ENCODE assay signal across 10 cellular contexts in the genomic region with DNA sequence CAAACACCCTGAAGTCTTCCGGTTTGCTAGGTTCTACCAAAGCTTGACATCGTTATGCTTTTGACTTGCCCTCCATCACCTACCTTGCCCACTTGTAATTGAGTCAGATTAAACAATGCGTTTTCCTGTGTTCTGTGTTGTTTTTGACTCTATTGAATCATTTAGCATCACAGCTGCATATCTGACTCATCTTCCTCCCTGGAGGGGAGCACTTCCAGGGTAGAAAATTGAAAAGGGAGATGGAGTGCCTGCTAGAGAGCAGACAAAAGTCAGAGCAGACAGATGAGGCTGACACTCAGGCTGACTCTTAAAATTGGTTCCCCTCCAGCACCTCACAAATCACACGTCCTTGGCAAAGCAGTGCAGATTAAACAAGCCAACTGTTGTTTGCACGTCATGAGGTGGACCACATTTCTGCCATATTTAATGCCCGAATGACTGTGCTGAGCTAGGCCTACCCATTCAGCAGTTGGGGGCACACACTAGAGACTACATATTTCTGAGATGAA. TPM values are rescaled to one million over a fixed set of nuclear protein-coding genes. Genes with fewer than 3 reads are reported as not detected.
A peak's percentile ranks its signal among the peaks of the same experiment; 100 is the strongest.
DNase-seq lines count a peak whose midpoint lies in the region; FAIRE-seq and TF ChIP-seq lines count a peak whose summit lies in the region.
"Had no signal": no experiment of that assay in that cellular context is flagged by ENCODE, and none has a peak within 500 bp of the region (broad histone marks: within the 10 kb centered on the region; RNA-seq: fewer than 3 reads in every experiment).

No MANE protein-coding gene starts in this region.

- intact Hi-C loops in testis (cut with DNase I; ENCODE audit: low total_unique reads), result no loop called here

- in situ Hi-C loops in SK-MEL-5 (cut with HindIII; ENCODE audit: low pct_unique_long_range_greater_than_20kb, low sequenced_read_pairs), result no loop called here

- TF ChIP-seq CTCF in foreskin fibroblast (IDR thresholded peaks at IDR 0.05; ENCODE audit: low read depth, low read length) (no peak), testis (IDR thresholded peaks at IDR 0.05) (no peak)

- H3K9ac ChIP-seq in skeletal muscle satellite cell (ENCODE audit: low read depth, low read length), result peak overlapping the region; percentile 73

- peaks cover 9% of the 10 kb centered on the region for H3K36me3 ChIP-seq in skeletal muscle satellite cell (ENCODE audit: insufficient read depth, low read length)
- H3K36me3 ChIP-seq in testis (ENCODE audit: low read depth, missing control alignments), result no peaks in the 10 kb centered on the region

- no peak overlapping the region for H3K27ac ChIP-seq in testis
- H3K27ac ChIP-seq: lower lobe of right lung, suprapubic skin had no signal

- H3K4me2 ChIP-seq in skeletal muscle satellite cell (ENCODE audit: low read length), result peak overlapping the region; percentile 71

- H3K4me3 ChIP-seq in foreskin fibroblast (ENCODE audit: low read depth in 1 of 2, low read length in 2 of 2), result no peak overlapping the region
- peak overlapping the region; percentile 50 for H3K4me3 ChIP-seq in skeletal muscle satellite cell (ENCODE audit: low read length)
- H3K4me3 ChIP-seq in testis, result no peak overlapping the region
- H3K4me3 ChIP-seq: lower lobe of right lung, suprapubic skin had no signal

- no peaks in the 10 kb centered on the region for H3K27me3 ChIP-seq in skeletal muscle satellite cell (ENCODE audit: control insufficient read depth, insufficient read depth, low read length)
- H3K27me3 ChIP-seq in testis, result no peaks in the 10 kb centered on the region
- H3K27me3 ChIP-seq: suprapubic skin had no signal

- FAIRE-seq in H54 (lab: Jason Lieb, UNC) (peak; percentile 97), frontal cortex (lab: Jason Lieb, UNC) (no peak)

- H3K9me3 ChIP-seq in skeletal muscle satellite cell (replicated peaks; ENCODE audit: low read length), result no peaks in the 10 kb centered on the region
- no peaks in the 10 kb centered on the region for H3K9me3 ChIP-seq in testis
- H3K9me3 ChIP-seq: lower lobe of right lung, suprapubic skin had no signal

- WGBS in testis, 2 donors, result 56 to 69% methylated on average over 6 of the region's 6 CpGs

- peaks cover 49% of the 10 kb centered on the region for H3K4me1 ChIP-seq in skeletal muscle satellite cell (ENCODE audit: control insufficient read depth, insufficient read depth, low read length)
- H3K4me1 ChIP-seq in testis, result no peaks in the 10 kb centered on the region

- DNase-seq in H54 (ENCODE audit: insufficient read length, low spot score) (peak; percentile 30), SK-MEL-5 (ENCODE audit: low read depth, low spot score) (peak; percentile 18), foreskin fibroblast (peak; percentile 86 to 96), testis (no peak), T-helper 9 cell (no peak), frontal cortex (ENCODE audit: low spot score in 2 of 2) (no peak)
- DNase-seq: lower lobe of right lung; stimulated activated CD4-positive, alpha-beta T cell treated with anti-CD3 and anti-CD28 coated beads, Interleukin-12 subunit alpha, Interleukin-12 subunit beta, amount 100 ng/mL, for 4 hours had no signal

- TF ChIP-seq POLR2A in H54 (IDR thresholded peaks at IDR 0.05; ENCODE audit: low read depth, low read length), result no peak
- TF ChIP-seq POLR2A in testis (IDR thresholded peaks at IDR 0.05), result no peak

RNA-seq across cellular contexts. Expression of gene MPP4, which starts 2.2 kb away (rescaled TPM):
- total RNA-seq in SK-MEL-5 (2014; rRNA removed; shearing (Covaris generic)), result 0.11 TPM in 1 of 2 replicates, not detected in the other
- not detected in 2 replicates for polyA plus RNA-seq in SK-MEL-5 (2015; cell fraction: cytosol; rRNA removed)
- 0.26 TPM in 1 of 2 replicates, not detected in the other for polyA plus RNA-seq in SK-MEL-5 (2015; cell fraction: nucleus; rRNA removed)
- total RNA-seq in skeletal muscle satellite cell (2012; rRNA removed), result 9.9 and 14.4 TPM in 2 replicates
- total RNA-seq in testis, result not detected
- polyA plus RNA-seq in testis (ENCODE audit: insufficient read depth, low read depth, low replicate concordance), result 0.28 TPM
- total RNA-seq in frontal cortex, result under 0.01 TPM
- total RNA-seq: suprapubic skin had no signal

RNA-seq across cellular contexts. Expression of gene TMEM237, which starts 52.9 kb away (rescaled TPM):
- total RNA-seq in SK-MEL-5 (2014; rRNA removed; shearing (Covaris generic)), result 21.3 and 25.0 TPM in 2 replicates
- polyA plus RNA-seq in SK-MEL-5 (2015; cell fraction: cytosol; rRNA removed), result 23.2 and 26.5 TPM in 2 replicates
- polyA plus RNA-seq in SK-MEL-5 (2015; cell fraction: nucleus; rRNA removed), result 22.7 and 37.4 TPM in 2 replicates
- 16.8 and 20.3 TPM in 2 replicates for total RNA-seq in skeletal muscle satellite cell (2012; rRNA removed)
- total RNA-seq in testis, result 10 to 100 TPM; 23.0 to 25.8 TPM
- polyA plus RNA-seq in testis (ENCODE audit: insufficient read depth, low read depth, low replicate concordance), result 21.3 TPM
- total RNA-seq in frontal cortex, result 39.1 TPM

Comparison
In these comparisons a context has a peak if more than half of its experiments do, and no peak if none do; other contexts are left out.
1. DNase-seq: peak in H54 (single experiment), SK-MEL-5 (single experiment) and foreskin fibroblast (2 of 2); none in testis (single experiment), T-helper 9 cell (single experiment) and frontal cortex (0 of 2).